Comparison of ENCODE assay signal across 6 cellular contexts in genomic region chr5:154034944-154035343, GRCh38.
"Had no signal": no experiment of that assay in that cellular context is flagged by ENCODE, and none has a peak within 500 bp of the region (broad histone marks: within the 10 kb centered on the region; RNA-seq: fewer than 3 reads in every experiment).

No MANE protein-coding gene starts in this region.

- H3K4me3 ChIP-seq: GM12878 had no signal

- DNase-seq: GDM1, GF-D8 had no signal

- ATAC-seq: GM12878 had no signal

- FAIRE-seq: G401.6, GM12878, GM12891, GM12892 had no signal
